ENCODE assay signal across 1 cellular context in the genomic region with DNA sequence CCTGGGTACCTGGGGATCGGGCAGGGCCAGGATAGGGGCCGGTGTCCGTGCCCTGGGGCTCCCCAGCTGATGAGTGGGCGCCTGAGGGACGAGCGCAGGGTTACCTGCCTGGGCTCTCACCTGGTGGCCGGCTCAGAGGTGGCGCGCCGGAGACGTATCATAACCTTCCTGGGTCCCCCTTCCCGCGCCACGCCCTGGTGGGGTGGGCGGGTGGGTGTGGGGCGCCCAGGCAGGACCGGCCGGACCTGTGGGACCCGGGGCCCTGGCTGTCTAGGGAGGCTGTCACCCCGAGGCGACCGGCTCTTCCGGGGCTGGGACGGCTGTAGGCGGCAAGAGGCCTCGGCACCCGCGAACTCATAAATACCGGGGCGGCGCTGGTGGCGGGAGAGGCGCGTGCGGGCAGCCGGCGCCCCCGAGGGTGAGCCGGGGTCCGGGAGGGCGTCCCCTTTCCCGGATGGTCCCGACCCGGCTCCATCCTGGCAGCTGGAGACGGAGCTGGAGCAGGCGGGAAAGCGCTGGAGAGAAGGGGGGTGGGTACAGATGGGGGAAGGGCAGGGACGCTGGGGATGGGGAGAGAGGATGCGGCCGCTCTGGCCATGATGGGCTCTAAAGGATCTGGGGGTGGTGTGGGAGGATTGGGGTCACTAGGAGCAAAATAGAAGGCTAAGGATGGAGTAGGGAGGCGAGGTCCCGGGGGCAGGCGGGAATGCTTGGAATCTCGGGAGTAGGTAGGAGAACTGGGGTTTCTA.
A peak's percentile ranks its signal among the peaks of the same experiment; 100 is the strongest.
TF ChIP-seq lines count a peak whose summit lies in the region.

Gene ACP7 (plus strand): TSS at position 386 of the 749 bp plus-strand sequence. CDS start 902 bp downstream, outside the sequence.

TF ChIP-seq in HEK293, 187 proteins besides CTCF, POLR2A, EP300 and RAD21 (continued from another document):
- TF ChIP-seq, protein P1, sequence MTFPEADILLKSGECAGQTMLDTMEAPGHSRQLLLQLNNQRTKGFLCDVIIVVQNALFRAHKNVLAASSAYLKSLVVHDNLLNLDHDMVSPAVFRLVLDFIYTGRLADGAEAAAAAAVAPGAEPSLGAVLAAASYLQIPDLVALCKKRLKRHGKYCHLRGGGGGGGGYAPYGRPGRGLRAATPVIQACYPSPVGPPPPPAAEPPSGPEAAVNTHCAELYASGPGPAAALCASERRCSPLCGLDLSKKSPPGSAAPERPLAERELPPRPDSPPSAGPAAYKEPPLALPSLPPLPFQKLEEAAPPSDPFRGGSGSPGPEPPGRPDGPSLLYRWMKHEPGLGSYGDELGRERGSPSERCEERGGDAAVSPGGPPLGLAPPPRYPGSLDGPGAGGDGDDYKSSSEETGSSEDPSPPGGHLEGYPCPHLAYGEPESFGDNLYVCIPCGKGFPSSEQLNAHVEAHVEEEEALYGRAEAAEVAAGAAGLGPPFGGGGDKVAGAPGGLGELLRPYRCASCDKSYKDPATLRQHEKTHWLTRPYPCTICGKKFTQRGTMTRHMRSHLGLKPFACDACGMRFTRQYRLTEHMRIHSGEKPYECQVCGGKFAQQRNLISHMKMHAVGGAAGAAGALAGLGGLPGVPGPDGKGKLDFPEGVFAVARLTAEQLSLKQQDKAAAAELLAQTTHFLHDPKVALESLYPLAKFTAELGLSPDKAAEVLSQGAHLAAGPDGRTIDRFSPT (tag by site-specific recombination; IDR thresholded peaks at IDR 0.05): no peak
- TF ChIP-seq TCF7L2 (IDR thresholded peaks at IDR 0.05; ENCODE audit: borderline replicate concordance, low read depth, low read length) (no peak), ATF2 (tag by site-specific recombination; IDR thresholded peaks at IDR 0.05; ENCODE audit: low read depth) (no peak), ZFP3 (tag by site-specific recombination; IDR thresholded peaks at IDR 0.05; ENCODE audit: low read depth) (no peak), OSR2 (tag by site-specific recombination; IDR thresholded peaks at IDR 0.05) (no peak), GFI1B (tag by site-specific recombination; IDR thresholded peaks at IDR 0.05) (no peak), OVOL3 (tag by site-specific recombination; IDR thresholded peaks at IDR 0.05) (no peak), ZNF677 (tag by site-specific recombination; IDR thresholded peaks at IDR 0.05) (no peak), ZBTB48 (tag by site-specific recombination; IDR thresholded peaks at IDR 0.05) (no peak), IKZF3 (tag by site-specific recombination; IDR thresholded peaks at IDR 0.05) (peak; percentile 10; the same call in 1 of the 2 replicates), ZNF48 (tag by site-specific recombination; IDR thresholded peaks at IDR 0.05) (no peak), ZBTB10 (tag by site-specific recombination; IDR thresholded peaks at IDR 0.05) (0 out of 2 replicates have a peak, but pooled peaks have one; percentile 21), ZFHX2 (tag by site-specific recombination; conservative IDR thresholded peaks at IDR 0.05) (peak; percentile 89), ZXDB (tag by site-specific recombination; IDR thresholded peaks at IDR 0.05) (no peak)
- TF ChIP-seq, protein P2, sequence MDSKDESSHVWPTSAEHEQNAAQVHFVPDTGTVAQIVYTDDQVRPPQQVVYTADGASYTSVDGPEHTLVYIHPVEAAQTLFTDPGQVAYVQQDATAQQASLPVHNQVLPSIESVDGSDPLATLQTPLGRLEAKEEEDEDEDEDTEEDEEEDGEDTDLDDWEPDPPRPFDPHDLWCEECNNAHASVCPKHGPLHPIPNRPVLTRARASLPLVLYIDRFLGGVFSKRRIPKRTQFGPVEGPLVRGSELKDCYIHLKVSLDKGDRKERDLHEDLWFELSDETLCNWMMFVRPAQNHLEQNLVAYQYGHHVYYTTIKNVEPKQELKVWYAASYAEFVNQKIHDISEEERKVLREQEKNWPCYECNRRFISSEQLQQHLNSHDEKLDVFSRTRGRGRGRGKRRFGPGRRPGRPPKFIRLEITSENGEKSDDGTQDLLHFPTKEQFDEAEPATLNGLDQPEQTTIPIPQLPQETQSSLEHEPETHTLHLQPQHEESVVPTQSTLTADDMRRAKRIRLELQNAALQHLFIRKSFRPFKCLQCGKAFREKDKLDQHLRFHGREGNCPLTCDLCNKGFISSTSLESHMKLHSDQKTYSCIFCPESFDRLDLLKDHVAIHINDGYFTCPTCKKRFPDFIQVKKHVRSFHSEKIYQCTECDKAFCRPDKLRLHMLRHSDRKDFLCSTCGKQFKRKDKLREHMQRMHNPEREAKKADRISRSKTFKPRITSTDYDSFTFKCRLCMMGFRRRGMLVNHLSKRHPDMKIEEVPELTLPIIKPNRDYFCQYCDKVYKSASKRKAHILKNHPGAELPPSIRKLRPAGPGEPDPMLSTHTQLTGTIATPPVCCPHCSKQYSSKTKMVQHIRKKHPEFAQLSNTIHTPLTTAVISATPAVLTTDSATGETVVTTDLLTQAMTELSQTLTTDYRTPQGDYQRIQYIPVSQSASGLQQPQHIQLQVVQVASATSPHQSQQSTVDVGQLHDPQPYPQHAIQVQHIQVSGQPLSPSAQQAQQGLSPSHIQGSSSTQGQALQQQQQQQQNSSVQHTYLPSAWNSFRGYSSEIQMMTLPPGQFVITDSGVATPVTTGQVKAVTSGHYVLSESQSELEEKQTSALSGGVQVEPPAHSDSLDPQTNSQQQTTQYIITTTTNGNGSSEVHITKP (tag by site-specific recombination; IDR thresholded peaks at IDR 0.05): no peak
- TF ChIP-seq, protein P3, sequence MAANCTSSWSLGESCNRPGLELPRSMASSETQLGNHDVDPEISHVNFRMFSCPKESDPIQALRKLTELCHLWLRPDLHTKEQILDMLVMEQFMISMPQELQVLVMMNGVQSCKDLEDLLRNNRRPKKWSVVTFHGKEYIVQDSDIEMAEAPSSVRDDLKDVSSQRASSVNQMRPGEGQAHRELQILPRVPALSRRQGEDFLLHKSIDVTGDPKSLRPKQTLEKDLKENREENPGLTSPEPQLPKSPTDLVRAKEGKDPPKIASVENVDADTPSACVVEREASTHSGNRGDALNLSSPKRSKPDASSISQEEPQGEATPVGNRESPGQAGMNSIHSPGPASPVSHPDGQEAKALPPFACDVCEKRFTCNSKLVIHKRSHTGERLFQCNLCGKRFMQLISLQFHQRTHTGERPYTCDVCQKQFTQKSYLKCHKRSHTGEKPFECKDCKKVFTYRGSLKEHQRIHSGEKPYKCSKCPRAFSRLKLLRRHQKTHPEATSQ (tag by site-specific recombination; IDR thresholded peaks at IDR 0.05): no peak
